ENCODE assay signal across 17 cellular contexts in genomic region chr9:83491413-83491812, GRCh38.
"Had no signal": no experiment of that assay in that cellular context is flagged by ENCODE, and none has a peak within 500 bp of the region (broad histone marks: within the 10 kb centered on the region; RNA-seq: fewer than 3 reads in every experiment).

No MANE protein-coding gene starts in this region.

- H3K27me3 ChIP-seq: colonic mucosa, sigmoid colon, stomach, transverse colon, uterus had no signal

- H3K4me1 ChIP-seq: colonic mucosa, sigmoid colon, stomach, transverse colon, uterus had no signal

- H3K27ac ChIP-seq: colonic mucosa, psoas muscle, sigmoid colon, stomach, thoracic aorta, transverse colon, uterus had no signal

- H3K36me3 ChIP-seq: colonic mucosa, sigmoid colon, stomach, thoracic aorta, transverse colon, uterus had no signal

- H3K9me3 ChIP-seq: colonic mucosa, psoas muscle, sigmoid colon, stomach, thoracic aorta, transverse colon, uterus had no signal

- DNase-seq: colonic mucosa; dermis blood vessel endothelial cell; immature natural killer cell; mesendoderm; naive B cell; psoas muscle; sigmoid colon; small intestine; stimulated activated CD4-positive, alpha-beta T cell treated with anti-CD3 and anti-CD28 coated beads, Interleukin-12 subunit alpha, Interleukin-12 subunit beta, amount 100 ng/mL, for 4 hours; stimulated activated naive CD4-positive, alpha-beta T cell; stomach; substantia nigra; transverse colon; uterus had no signal

- FAIRE-seq: frontal cortex, keratinocyte, small intestine had no signal

- H3K4me3 ChIP-seq: colonic mucosa, psoas muscle, sigmoid colon, stomach, thoracic aorta, transverse colon, uterus had no signal
